Comparison of ENCODE assay signal across 23 cellular contexts in genomic region chr14:67467134-67467533, GRCh38. TPM values are rescaled to one million over a fixed set of nuclear protein-coding genes. Genes with fewer than 3 reads are reported as not detected.
"Had no signal": no experiment of that assay in that cellular context is flagged by ENCODE, and none has a peak within 500 bp of the region (broad histone marks: within the 10 kb centered on the region; RNA-seq: fewer than 3 reads in every experiment).

No MANE protein-coding gene starts in this region.

- H3K4me3 ChIP-seq: ascending aorta, body of pancreas had no signal

- H3K4me3 Mint-ChIP-seq: activated CD4-positive, alpha-beta memory T cell treated with anti-CD3 and anti-CD28 coated beads for 36 hours; activated CD4-positive, alpha-beta T cell treated with anti-CD3 and anti-CD28 coated beads, Interleukin-2, amount 10 ng/mL, durations not matched to agents 7 days and 5 days; activated naive CD4-positive, alpha-beta T cell treated with anti-CD3 and anti-CD28 coated beads, Interleukin-2, amount 10 ng/mL, durations not matched to agents 7 days and 5 days; activated naive CD8-positive, alpha-beta T cell treated with anti-CD3 and anti-CD28 coated beads, Interleukin-2, amount 10 ng/mL, durations not matched to agents 7 days and 5 days; activated T-helper 17 cell treated with anti-CD3 and anti-CD28 coated beads, Interleukin-2, amount 50 U/mL, for 72 hours; T-cell had no signal

- H3K4me1 ChIP-seq: ascending aorta had no signal

- ATAC-seq: activated T-helper 17 cell treated with anti-CD3 and anti-CD28 coated beads, Interleukin-2, amount 50 U/mL, for 72 hours; body of pancreas; T-cell had no signal

- DNase-seq: activated CD4-positive, alpha-beta memory T cell treated with anti-CD3 and anti-CD28 coated beads for 36 hours; activated CD4-positive, CD25-positive, alpha-beta regulatory T cell; activated CD8-positive, alpha-beta memory T cell treated with anti-CD3 and anti-CD28 coated beads for 24 hours; activated gamma-delta T cell; activated naive CD8-positive, alpha-beta T cell treated with anti-CD3 and anti-CD28 coated beads, Interleukin-2, amount 10 ng/mL, durations not matched to agents 7 days and 5 days; activated T-cell treated with anti-CD3 and anti-CD28 coated beads, Interleukin-2, amount 50 U/mL, for 48 hours; amniotic stem cell; KG1; NCI-H1092; NCI-H1417; NCI-H1930; NCI-H2171 treated with DMSO at 0.1 percent for 48 hours; NCI-H226; NCI-H774; SIG-M5 had no signal

- H3K27me3 ChIP-seq: ascending aorta, body of pancreas had no signal

- H3K36me3 ChIP-seq: ascending aorta had no signal

- H3K27ac Mint-ChIP-seq: activated CD4-positive, alpha-beta memory T cell treated with anti-CD3 and anti-CD28 coated beads for 36 hours; activated CD4-positive, alpha-beta T cell treated with anti-CD3 and anti-CD28 coated beads, Interleukin-2, amount 10 ng/mL, durations not matched to agents 7 days and 5 days; activated naive CD4-positive, alpha-beta T cell treated with anti-CD3 and anti-CD28 coated beads, Interleukin-2, amount 10 ng/mL, durations not matched to agents 7 days and 5 days; activated naive CD8-positive, alpha-beta T cell treated with anti-CD3 and anti-CD28 coated beads, Interleukin-2, amount 10 ng/mL, durations not matched to agents 7 days and 5 days; activated T-helper 17 cell treated with anti-CD3 and anti-CD28 coated beads, Interleukin-2, amount 50 U/mL, for 72 hours had no signal

- H3K27me3 Mint-ChIP-seq: activated CD4-positive, alpha-beta memory T cell treated with anti-CD3 and anti-CD28 coated beads for 36 hours; activated CD4-positive, alpha-beta T cell treated with anti-CD3 and anti-CD28 coated beads, Interleukin-2, amount 10 ng/mL, durations not matched to agents 7 days and 5 days; activated T-helper 17 cell treated with anti-CD3 and anti-CD28 coated beads, Interleukin-2, amount 50 U/mL, for 72 hours; T-cell had no signal

- H3K9me3 Mint-ChIP-seq: activated CD4-positive, alpha-beta memory T cell treated with anti-CD3 and anti-CD28 coated beads for 36 hours; activated CD4-positive, alpha-beta T cell treated with anti-CD3 and anti-CD28 coated beads, Interleukin-2, amount 10 ng/mL, durations not matched to agents 7 days and 5 days; activated naive CD4-positive, alpha-beta T cell treated with anti-CD3 and anti-CD28 coated beads, Interleukin-2, amount 10 ng/mL, durations not matched to agents 7 days and 5 days; activated naive CD8-positive, alpha-beta T cell treated with anti-CD3 and anti-CD28 coated beads, Interleukin-2, amount 10 ng/mL, durations not matched to agents 7 days and 5 days; activated T-helper 17 cell treated with anti-CD3 and anti-CD28 coated beads, Interleukin-2, amount 50 U/mL, for 72 hours; T-cell had no signal

- H3K27ac ChIP-seq: ascending aorta, body of pancreas, VCaP had no signal

- H3K9me3 ChIP-seq: ascending aorta, body of pancreas had no signal

- H3K36me3 Mint-ChIP-seq: activated CD4-positive, alpha-beta memory T cell treated with anti-CD3 and anti-CD28 coated beads for 36 hours; activated naive CD4-positive, alpha-beta T cell treated with anti-CD3 and anti-CD28 coated beads, Interleukin-2, amount 10 ng/mL, durations not matched to agents 7 days and 5 days; activated naive CD8-positive, alpha-beta T cell treated with anti-CD3 and anti-CD28 coated beads, Interleukin-2, amount 10 ng/mL, durations not matched to agents 7 days and 5 days; T-cell had no signal

RNA-seq across cellular contexts. Expression of gene PLEK2, which starts 55.2 kb away (rescaled TPM):
- total RNA-seq: OCI-LY7 had no signal
